Comparison of ENCODE assay signal across 25 cellular contexts in genomic region chr7:131174391-131174790, GRCh38.
"Had no signal": no experiment of that assay in that cellular context is flagged by ENCODE, and none has a peak within 500 bp of the region (broad histone marks: within the 10 kb centered on the region; RNA-seq: fewer than 3 reads in every experiment).

No MANE protein-coding gene starts in this region.

- H3K9me3 ChIP-seq: left ventricle myocardium inferior, mucosa of descending colon, ovary, stomach, testis, thyroid gland, transverse colon, upper lobe of left lung, vagina had no signal

- H3K27ac ChIP-seq: left ventricle myocardium inferior, ovary, skin epidermis, stomach, testis, thyroid gland, transverse colon, upper lobe of left lung, vagina had no signal

- H3K27me3 Mint-ChIP-seq: progenitor cell of endocrine pancreas had no signal

- H3K27me3 ChIP-seq: ovary, stomach, testis, thyroid gland, transverse colon, upper lobe of left lung, vagina had no signal

- H3K36me3 ChIP-seq: left ventricle myocardium inferior, ovary, stomach, thyroid gland, transverse colon, upper lobe of left lung, vagina had no signal

- H3K4me3 ChIP-seq: left ventricle myocardium inferior, lung, mucosa of descending colon, ovary, skin epidermis, stomach, testis, thyroid gland, transverse colon, upper lobe of left lung, vagina had no signal

- H3K4me1 ChIP-seq: left ventricle myocardium inferior, stomach, testis, transverse colon, upper lobe of left lung, vagina had no signal

- ATAC-seq: mucosa of descending colon; naive thymus-derived CD4-positive, alpha-beta T cell; natural killer cell treated with Interleukin-12 subunit alpha and Interleukin-12 subunit beta and Interleukin-15 and Interleukin-18, amount 100 ng/mL, for 72 hours; right cardiac atrium; sciatic nerve; stimulated activated naive B cell treated with anti-CD40 and anti-IgM and Interleukin-4, amounts not matched to agents 10 μg/mL and 1 μg/mL and 100 μg/mL, for 72 hours; stimulated activated naive CD8-positive, alpha-beta T cell treated with anti-CD3 and anti-CD28 coated beads, Interleukin-15, Interleukin-2, amounts not matched to agents 100 U/mL and 50 U/mL, for 24 hours had no signal

- H3K9me3 Mint-ChIP-seq: memory B cell; natural killer cell treated with Interleukin-12 subunit alpha and Interleukin-12 subunit beta and Interleukin-15 and Interleukin-18, amount 100 ng/mL, for 72 hours had no signal

- H3K27ac Mint-ChIP-seq: memory B cell; naive thymus-derived CD4-positive, alpha-beta T cell; natural killer cell treated with Interleukin-12 subunit alpha and Interleukin-12 subunit beta and Interleukin-15 and Interleukin-18, amount 100 ng/mL, for 72 hours; progenitor cell of endocrine pancreas; stimulated activated naive B cell treated with anti-CD40 and anti-IgM and Interleukin-4, amounts not matched to agents 10 μg/mL and 1 μg/mL and 100 μg/mL, for 72 hours had no signal

- H3K4me3 Mint-ChIP-seq: memory B cell; naive thymus-derived CD4-positive, alpha-beta T cell; natural killer cell treated with Interleukin-12 subunit alpha and Interleukin-12 subunit beta and Interleukin-15 and Interleukin-18, amount 100 ng/mL, for 72 hours; stimulated activated naive B cell treated with anti-CD40 and anti-IgM and Interleukin-4, amounts not matched to agents 10 μg/mL and 1 μg/mL and 100 μg/mL, for 72 hours had no signal

- H3K36me3 Mint-ChIP-seq: memory B cell; natural killer cell treated with Interleukin-12 subunit alpha and Interleukin-12 subunit beta and Interleukin-15 and Interleukin-18, amount 100 ng/mL, for 72 hours had no signal

- DNase-seq: islet precursor cell; left ventricle myocardium inferior; midbrain; mucosa of descending colon; naive thymus-derived CD4-positive, alpha-beta T cell; ovary; right cardiac atrium; stimulated activated CD4-positive, alpha-beta T cell treated with anti-CD3 and anti-CD28 coated beads, Interleukin-12 subunit alpha, Interleukin-12 subunit beta, amount 100 ng/mL, for 4 hours; stimulated activated CD4-positive, alpha-beta T cell treated with anti-CD3 and anti-CD28 coated beads, Interleukin-15, amount 100 ng/mL, for 24 hours; stimulated activated CD4-positive, alpha-beta T cell treated with anti-CD3 and anti-CD28 coated beads, Interleukin-2, amount 100 ng/mL, for 24 hours; stimulated activated CD4-positive, alpha-beta T cell treated with anti-CD3 and anti-CD28 coated beads, Interleukin-4, amount 100 ng/mL, for 1 hour; stimulated activated naive B cell treated with anti-CD40 and anti-IgM and Interleukin-4, amounts not matched to agents 10 μg/mL and 1 μg/mL and 100 μg/mL, for 72 hours; stimulated activated naive CD8-positive, alpha-beta T cell treated with anti-CD3 and anti-CD28 coated beads, Interleukin-15, Interleukin-2, amounts not matched to agents 100 U/mL and 50 U/mL, for 24 hours; stomach; testis; thyroid gland; transverse colon had no signal

- H3K4me1 Mint-ChIP-seq: memory B cell; naive thymus-derived CD4-positive, alpha-beta T cell; stimulated activated naive B cell treated with anti-CD40 and anti-IgM and Interleukin-4, amounts not matched to agents 10 μg/mL and 1 μg/mL and 100 μg/mL, for 72 hours had no signal
